In genomic region chr2:176496756-176497155, GRCh38 we compare ENCODE assay signal across 14 cellular contexts.
"Had no signal": no experiment of that assay in that cellular context is flagged by ENCODE, and none has a peak within 500 bp of the region (broad histone marks: within the 10 kb centered on the region; RNA-seq: fewer than 3 reads in every experiment).

No MANE protein-coding gene starts in this region.

- H3K4me3 ChIP-seq: heart left ventricle, testis had no signal

- H3K36me3 ChIP-seq: esophagus muscularis mucosa, heart left ventricle had no signal

- DNase-seq: activated CD4-positive, alpha-beta memory T cell treated with anti-CD3 and anti-CD28 coated beads, Interleukin-2, amount 10 ng/mL, durations not matched to agents 7 days and 5 days; activated CD4-positive, CD25-positive, alpha-beta regulatory T cell treated with anti-CD3 and anti-CD28 coated beads, Interleukin-2, amount 50 U/mL, for 72 hours; activated CD8-positive, alpha-beta memory T cell treated with anti-CD3 and anti-CD28 coated beads, Interleukin-2, amount 50 U/mL, for 4 hours; activated naive CD8-positive, alpha-beta T cell treated with anti-CD3 and anti-CD28 coated beads, Interleukin-2, amount 10 ng/mL, durations not matched to agents 7 days and 5 days; aorta; foreskin melanocyte; heart left ventricle; nephron progenitor cell; stimulated activated CD4-positive, alpha-beta T cell treated with anti-CD3 and anti-CD28 coated beads, Interleukin-4, amount 100 ng/mL, for 1 hour; stimulated activated CD8-positive, alpha-beta memory T cell treated with anti-CD3 and anti-CD28 coated beads, Interleukin-4, amount 100 ng/mL, for 48 hours; stimulated activated naive CD8-positive, alpha-beta T cell treated with anti-CD3 and anti-CD28 coated beads, Interleukin-15, Interleukin-2, amounts not matched to agents 100 U/mL and 50 U/mL, for 24 hours; T-helper 2 cell; testis had no signal

- H3K27ac ChIP-seq: heart left ventricle, testis had no signal

- H3K27me3 ChIP-seq: esophagus muscularis mucosa, heart left ventricle, testis had no signal

- H3K9me3 ChIP-seq: esophagus muscularis mucosa, heart left ventricle, testis had no signal
